Comparison of ENCODE assay signal across 7 cellular contexts in genomic region chr7:105581066-105581811, GRCh38. TPM values are rescaled to one million over a fixed set of nuclear protein-coding genes. Genes with fewer than 3 reads are reported as not detected.
DNase-seq lines count a peak whose midpoint lies in the region; ATAC-seq and TF ChIP-seq lines count a peak whose summit lies in the region.

TSS of gene EFCAB10 (minus strand) at chr7:105581493. CDS start at chr7:105581463, 30 bp downstream.

- no peak within 1 kb of the TSS for H3K27ac Mint-ChIP-seq in activated T-cell treated with anti-CD3 and anti-CD28 coated beads, Interleukin-2, amount 50 U/mL, for 72 hours
- H3K27ac Mint-ChIP-seq in natural killer cell, result no peak within 1 kb of the TSS

- TF ChIP-seq CTCF in fibroblast of the aortic adventitia (IDR thresholded peaks at IDR 0.05; ENCODE audit: insufficient read depth, low read length), result peak; percentile 18
- no peak for TF ChIP-seq CTCF in natural killer cell (IDR thresholded peaks at IDR 0.05)

- H3K9me3 Mint-ChIP-seq in activated T-cell treated with anti-CD3 and anti-CD28 coated beads, Interleukin-2, amount 50 U/mL, for 72 hours, result peaks cover 2 to 3% of the 10 kb centered on the region in 2 donors
- peaks cover 0 to 5% of the 10 kb centered on the region in 2 donors for H3K9me3 Mint-ChIP-seq in natural killer cell

- peaks cover 4% of the 10 kb centered on the region for H3K27me3 Mint-ChIP-seq in activated T-cell treated with anti-CD3 and anti-CD28 coated beads, Interleukin-2, amount 50 U/mL, for 72 hours (ENCODE audit: low read depth)
- peaks cover 19% of the 10 kb centered on the region in 2 donors for H3K27me3 Mint-ChIP-seq in natural killer cell (ENCODE audit: low read depth in 2 of 2)

- peaks cover 14% of the 10 kb centered on the region for H3K4me1 Mint-ChIP-seq in activated T-cell treated with anti-CD3 and anti-CD28 coated beads, Interleukin-2, amount 50 U/mL, for 72 hours (ENCODE audit: low read depth)
- peaks cover 0 to 8% of the 10 kb centered on the region in 2 donors for H3K4me1 Mint-ChIP-seq in natural killer cell

- DNase-seq in NCI-H2196 treated with DMSO at 0.1 percent for 48 hours (lab: John Stamatoyannopoulos, UW; ENCODE audit: unreplicated experiment) (peak; percentile 88), fibroblast of the aortic adventitia (ENCODE audit: low read depth) (peak; percentile 30), natural killer cell (no peak), superior temporal gyrus (ENCODE audit: extremely low spot score) (peak; percentile 80)
- peak; percentile 52 to 68 for DNase-seq in activated T-cell treated with anti-CD3 and anti-CD28 coated beads, Interleukin-2, amount 50 U/mL, for 72 hours

- ATAC-seq in GM18498 (IDR thresholded peaks at IDR 0.05; ENCODE audit: unreplicated experiment) (peak; percentile 80), HG02798 (IDR thresholded peaks at IDR 0.05; ENCODE audit: poor library complexity, unreplicated experiment) (peak; percentile 74), natural killer cell (peak; percentile 44 to 71 (median 50))
- peak; percentile 82 to 91 for ATAC-seq in activated T-cell treated with anti-CD3 and anti-CD28 coated beads, Interleukin-2, amount 50 U/mL, for 72 hours (replicated peaks in 1 of 2)

- peak within 1 kb of the TSS; percentile 77 to 87 for H3K4me3 Mint-ChIP-seq in activated T-cell treated with anti-CD3 and anti-CD28 coated beads, Interleukin-2, amount 50 U/mL, for 72 hours
- peak within 1 kb of the TSS; percentile 69 for H3K4me3 Mint-ChIP-seq in natural killer cell

- H3K36me3 Mint-ChIP-seq in activated T-cell treated with anti-CD3 and anti-CD28 coated beads, Interleukin-2, amount 50 U/mL, for 72 hours (ENCODE audit: insufficient read depth in 2 of 2), result peaks cover 4% of the 10 kb centered on the region in 2 donors
- H3K36me3 Mint-ChIP-seq in natural killer cell, result no peaks in the 10 kb centered on the region

- intact Hi-C loops in natural killer cell (cut with micrococcal nuclease), result no loop called here

- peak within 1 kb of the TSS; percentile 57 for H3K4me3 ChIP-seq in fibroblast of the aortic adventitia (ENCODE audit: low read depth, low read length)

RNA-seq across cellular contexts. Expression of gene EFCAB10, which starts in this region (rescaled TPM):
- total RNA-seq in activated T-cell treated with anti-CD3 and anti-CD28 coated beads, Interleukin-2, amount 50 U/mL, for 72 hours, result not detected
- not detected in 2 replicates for total RNA-seq in fibroblast of the aortic adventitia (ENCODE audit: low replicate concordance)
- total RNA-seq in natural killer cell, result 1 to 10 TPM in 1 of 3 donors, under 1 TPM in 1, not detected in 1; 0.43 to 1.9 TPM

Comparison
In these comparisons a context has a peak if more than half of its experiments do, and no peak if none do; other contexts are left out.
1. Peak in DNase-seq and ATAC-seq in activated T-cell treated with anti-CD3 and anti-CD28 coated beads, Interleukin-2, amount 50 U/mL, for 72 hours; RNA of the gene not detected or under 1 TPM.
2. Peak in DNase-seq and H3K4me3 ChIP-seq in fibroblast of the aortic adventitia; RNA of the gene not detected or under 1 TPM.